ENCODE assay signal across 8 cellular contexts in the genomic region with DNA sequence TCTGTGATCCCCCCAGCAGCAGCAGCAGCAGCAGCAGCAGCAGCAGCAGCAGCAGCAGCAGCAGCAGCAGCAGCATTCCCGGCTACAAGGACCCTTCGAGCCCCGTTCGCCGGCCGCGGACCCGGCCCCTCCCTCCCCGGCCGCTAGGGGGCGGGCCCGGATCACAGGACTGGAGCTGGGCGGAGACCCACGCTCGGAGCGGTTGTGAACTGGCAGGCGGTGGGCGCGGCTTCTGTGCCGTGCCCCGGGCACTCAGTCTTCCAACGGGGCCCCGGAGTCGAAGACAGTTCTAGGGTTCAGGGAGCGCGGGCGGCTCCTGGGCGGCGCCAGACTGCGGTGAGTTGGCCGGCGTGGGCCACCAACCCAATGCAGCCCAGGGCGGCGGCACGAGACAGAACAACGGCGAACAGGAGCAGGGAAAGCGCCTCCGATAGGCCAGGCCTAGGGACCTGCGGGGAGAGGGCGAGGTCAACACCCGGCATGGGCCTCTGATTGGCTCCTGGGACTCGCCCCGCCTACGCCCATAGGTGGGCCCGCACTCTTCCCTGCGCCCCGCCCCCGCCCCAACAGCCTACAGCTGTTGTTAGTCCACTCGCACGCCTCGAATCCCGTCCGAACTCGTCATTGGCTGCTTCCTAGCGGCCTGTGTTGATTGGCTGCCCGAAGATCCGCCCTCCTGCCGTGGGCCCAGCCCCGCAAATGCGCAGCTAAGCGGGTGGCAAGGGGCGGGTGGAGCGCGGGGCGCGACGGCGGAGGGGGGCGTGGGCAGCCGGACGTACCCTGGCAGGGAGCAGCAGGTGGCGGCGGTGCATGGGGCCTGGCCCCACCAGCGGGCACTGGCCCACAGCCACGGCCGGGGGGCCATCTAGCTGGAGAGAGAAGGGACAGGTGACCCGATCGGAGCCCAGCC. TPM values are rescaled to one million over a fixed set of nuclear protein-coding genes. Genes with fewer than 3 reads are reported as not detected.
DNase-seq lines count a peak whose midpoint lies in the region; ATAC-seq and TF ChIP-seq lines count a peak whose summit lies in the region.

No MANE protein-coding gene starts in this region.

- intact Hi-C loops in PC-3 (cut with micrococcal nuclease), result loop anchor here (1.0 kb wide), 2 partner anchors 29 to 78 kb away; a partner anchor contains a TSS
- intact Hi-C loops in esophagus squamous epithelium (cut with DNase I), result no loop called here

- H3K36me3 ChIP-seq in PC-3 (ENCODE audit: low read depth, low read length) (no peaks in the 10 kb centered on the region), esophagus squamous epithelium (peaks cover 0 to 35% (median 5%) of the 10 kb centered on the region in 3 donors)

- peak; percentile 58; the same call in 1 of the 2 replicates for TF ChIP-seq RAD21 in Ishikawa (IDR thresholded peaks at IDR 0.05; ENCODE audit: low read depth)

- H3K79me2 ChIP-seq in PC-3 (ENCODE audit: low read length), result no peaks in the 10 kb centered on the region

- peak overlapping the region; percentile 27; the same call in 1 of the 2 replicates for H3K9ac ChIP-seq in PC-3 (ENCODE audit: low read length)

- H3K27ac ChIP-seq in PC-3 (ENCODE audit: low read length) (peak overlapping the region; percentile 37; the same call in 1 of the 2 replicates), esophagus squamous epithelium (peak overlapping the region; percentile 84 to 98 (median 96))

- TF ChIP-seq EP300 in Ishikawa (IDR thresholded peaks at IDR 0.05; ENCODE audit: borderline replicate concordance), result 0 out of 2 replicates have a peak, but pooled peaks have one; percentile 6

- TF ChIP-seq POLR2A in esophagus squamous epithelium (IDR thresholded peaks at IDR 0.05), result peak in 2 of 4 donors; percentile 41 to 46

- DNase-seq in DMS 273 (lab: John Stamatoyannopoulos, UW; ENCODE audit: unreplicated experiment) (peak; percentile 97), PC-3 (peak; percentile 93), esophagus squamous epithelium (lab: John Stamatoyannopoulos, UW) (peak; percentile 79), myocyte (ENCODE audit: low read depth) (peak; percentile 99)
- peak; percentile 94 to 95 for DNase-seq in activated T-cell treated with anti-CD3 and anti-CD28 coated beads, Interleukin-2, amount 50 U/mL, for 48 hours
- DNase-seq in stimulated activated CD8-positive, alpha-beta memory T cell treated with anti-CD3 and anti-CD28 coated beads, Interleukin-7, amount 100 ng/mL, for 4 hours (ENCODE audit: low read depth in 2 of 2), result peak; percentile 78 to 85

- peak overlapping the region; percentile 78 for H2AFZ ChIP-seq in PC-3 (ENCODE audit: low read length)

- 15 to 37% methylated on average over 2 to 9 of the region's 79 CpGs for whole genome bisulfite sequencing in esophagus squamous epithelium, 2 donors

- H3K27me3 ChIP-seq in PC-3 (ENCODE audit: low read length), result no peaks in the 10 kb centered on the region
- peaks cover 0 to 8% (median 0%) of the 10 kb centered on the region in 4 donors for H3K27me3 ChIP-seq in esophagus squamous epithelium

- peak; percentile 46 for ATAC-seq in GM21528 (IDR thresholded peaks at IDR 0.05; ENCODE audit: low FRiP score, unreplicated experiment)
- peak; percentile 60 for ATAC-seq in PC-3

- CTCF ChIA-PET in PC-3 (lab: Charles Lee), result interaction anchor here (0.5 to 2.4 kb wide), 10 partner anchors 8 to 171 kb away, joined by 3 to 19 read pairs (median 6); a partner anchor contains a TSS

- H3K4me3 ChIP-seq in PC-3 (ENCODE audit: low read length) (peak overlapping the region; percentile 72), esophagus squamous epithelium (peak overlapping the region; percentile 73 to 79 (median 77))

- H3K9me3 ChIP-seq in PC-3 (ENCODE audit: low read length) (no peaks in the 10 kb centered on the region), esophagus squamous epithelium (no peaks in the 10 kb centered on the region)

- peak overlapping the region; percentile 96 for H3K4me2 ChIP-seq in PC-3 (ENCODE audit: low read length)

- TF ChIP-seq CTCF in PC-3 (conservative IDR thresholded peaks at IDR 0.05; ENCODE audit: low read depth, low read length) (peak; percentile 78), esophagus squamous epithelium (IDR thresholded peaks at IDR 0.05) (peak; percentile 93 to 98 (median 97))

- no peaks in the 10 kb centered on the region for H4K20me1 ChIP-seq in PC-3 (ENCODE audit: low read length)

- H3K9me2 ChIP-seq in PC-3 (replicated peaks; ENCODE audit: low read length), result no peaks in the 10 kb centered on the region

- no peaks in the 10 kb centered on the region for H3F3A ChIP-seq in PC-3 (ENCODE audit: low read length, unreplicated experiment)

- POLR2A ChIA-PET in PC-3 (lab: Charles Lee; ENCODE audit: unreplicated experiment), result interaction anchor here (0.6 to 2.1 kb wide), 3 partner anchors 53 to 93 kb away, joined by 4 to 21 read pairs (median 13); a partner anchor contains a TSS

- peaks cover 29% of the 10 kb centered on the region; the same call in 1 of the 2 replicates for H3K4me1 ChIP-seq in PC-3 (ENCODE audit: insufficient read depth, low read length)
- H3K4me1 ChIP-seq in esophagus squamous epithelium, result peaks cover 25 to 48% (median 27%) of the 10 kb centered on the region in 3 donors

- BruUV-seq in PC-3 (replicated peaks; lab: Mats Ljungman, UMichigan), result no TSS peak

TF ChIP-seq in Ishikawa, 13 proteins besides CTCF, POLR2A, EP300 and RAD21:
- TF ChIP-seq, protein P1, sequence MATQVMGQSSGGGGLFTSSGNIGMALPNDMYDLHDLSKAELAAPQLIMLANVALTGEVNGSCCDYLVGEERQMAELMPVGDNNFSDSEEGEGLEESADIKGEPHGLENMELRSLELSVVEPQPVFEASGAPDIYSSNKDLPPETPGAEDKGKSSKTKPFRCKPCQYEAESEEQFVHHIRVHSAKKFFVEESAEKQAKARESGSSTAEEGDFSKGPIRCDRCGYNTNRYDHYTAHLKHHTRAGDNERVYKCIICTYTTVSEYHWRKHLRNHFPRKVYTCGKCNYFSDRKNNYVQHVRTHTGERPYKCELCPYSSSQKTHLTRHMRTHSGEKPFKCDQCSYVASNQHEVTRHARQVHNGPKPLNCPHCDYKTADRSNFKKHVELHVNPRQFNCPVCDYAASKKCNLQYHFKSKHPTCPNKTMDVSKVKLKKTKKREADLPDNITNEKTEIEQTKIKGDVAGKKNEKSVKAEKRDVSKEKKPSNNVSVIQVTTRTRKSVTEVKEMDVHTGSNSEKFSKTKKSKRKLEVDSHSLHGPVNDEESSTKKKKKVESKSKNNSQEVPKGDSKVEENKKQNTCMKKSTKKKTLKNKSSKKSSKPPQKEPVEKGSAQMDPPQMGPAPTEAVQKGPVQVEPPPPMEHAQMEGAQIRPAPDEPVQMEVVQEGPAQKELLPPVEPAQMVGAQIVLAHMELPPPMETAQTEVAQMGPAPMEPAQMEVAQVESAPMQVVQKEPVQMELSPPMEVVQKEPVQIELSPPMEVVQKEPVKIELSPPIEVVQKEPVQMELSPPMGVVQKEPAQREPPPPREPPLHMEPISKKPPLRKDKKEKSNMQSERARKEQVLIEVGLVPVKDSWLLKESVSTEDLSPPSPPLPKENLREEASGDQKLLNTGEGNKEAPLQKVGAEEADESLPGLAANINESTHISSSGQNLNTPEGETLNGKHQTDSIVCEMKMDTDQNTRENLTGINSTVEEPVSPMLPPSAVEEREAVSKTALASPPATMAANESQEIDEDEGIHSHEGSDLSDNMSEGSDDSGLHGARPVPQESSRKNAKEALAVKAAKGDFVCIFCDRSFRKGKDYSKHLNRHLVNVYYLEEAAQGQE (IDR thresholded peaks at IDR 0.05; ENCODE audit: low read depth), result no peak
- TF ChIP-seq CEBPB (IDR thresholded peaks at IDR 0.05) (no peak), YY1 (IDR thresholded peaks at IDR 0.05; ENCODE audit: low read depth) (no peak), TCF12 (IDR thresholded peaks at IDR 0.05; ENCODE audit: low read depth) (peak; percentile 22), CREB1 (IDR thresholded peaks at IDR 0.05; ENCODE audit: low read depth) (peak; percentile 30; the same call in 1 of the 2 replicates), TAF1 (IDR thresholded peaks at IDR 0.05; ENCODE audit: low read depth) (no peak; the same call in 1 of the 2 replicates), FOXM1 (IDR thresholded peaks at IDR 0.05; ENCODE audit: borderline replicate concordance, low read depth) (no peak), EGR1 (IDR thresholded peaks at IDR 0.05) (peak; percentile 60), ZBTB7A (IDR thresholded peaks at IDR 0.05; ENCODE audit: low read depth) (peak; percentile 85), NFIC (IDR thresholded peaks at IDR 0.05) (peak; percentile 29), TEAD4 (IDR thresholded peaks at IDR 0.05) (peak; percentile 21; the same call in 1 of the 2 replicates)
- TF ChIP-seq, protein P2, sequence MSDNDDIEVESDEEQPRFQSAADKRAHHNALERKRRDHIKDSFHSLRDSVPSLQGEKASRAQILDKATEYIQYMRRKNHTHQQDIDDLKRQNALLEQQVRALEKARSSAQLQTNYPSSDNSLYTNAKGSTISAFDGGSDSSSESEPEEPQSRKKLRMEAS (IDR thresholded peaks at IDR 0.05), result peak; percentile 86
- TF ChIP-seq, protein P3, sequence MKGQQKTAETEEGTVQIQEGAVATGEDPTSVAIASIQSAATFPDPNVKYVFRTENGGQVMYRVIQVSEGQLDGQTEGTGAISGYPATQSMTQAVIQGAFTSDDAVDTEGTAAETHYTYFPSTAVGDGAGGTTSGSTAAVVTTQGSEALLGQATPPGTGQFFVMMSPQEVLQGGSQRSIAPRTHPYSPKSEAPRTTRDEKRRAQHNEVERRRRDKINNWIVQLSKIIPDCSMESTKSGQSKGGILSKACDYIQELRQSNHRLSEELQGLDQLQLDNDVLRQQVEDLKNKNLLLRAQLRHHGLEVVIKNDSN (IDR thresholded peaks at IDR 0.05), result no peak; the same call in 1 of the 2 replicates

RNA-seq across cellular contexts. Expression of a gene that starts 1.4 kb away (rescaled TPM):
- total RNA-seq in PC-3 (2014; rRNA removed), result 9.3 and 13.6 TPM in 2 replicates
- 10 to 100 TPM in 2 of 4 donors, 1 to 10 TPM in 2; 5.8 to 13.5 (median 10.1) TPM for total RNA-seq in esophagus squamous epithelium
- total RNA-seq in myocyte, result 13.0 and 17.6 TPM in 2 replicates
- 8.8 TPM for polyA plus RNA-seq in myocyte (2012)

RNA-seq across cellular contexts. Expression of a gene that starts 11.8 kb away (rescaled TPM):
- total RNA-seq in PC-3 (2014; rRNA removed) (18.3 and 18.9 TPM in 2 replicates), esophagus squamous epithelium (10 to 100 TPM; 15.8 to 36.6 (median 17.2) TPM), myocyte (907 and 1,143 TPM in 2 replicates)
- 359 TPM for polyA plus RNA-seq in myocyte (2012)

RNA-seq across cellular contexts. Expression of a gene that starts 22.2 kb away (rescaled TPM):
- total RNA-seq in PC-3 (2014; rRNA removed) (34.9 and 50.3 TPM in 2 replicates), esophagus squamous epithelium (10 to 100 TPM in 3 of 4 donors, 1 to 10 TPM in 1; 9.1 to 32.2 (median 23.5) TPM), myocyte (60.2 and 62.3 TPM in 2 replicates)
- 59.1 TPM for polyA plus RNA-seq in myocyte (2012)

RNA-seq across cellular contexts. Expression of a gene that starts 37.2 kb away (rescaled TPM):
- total RNA-seq in PC-3 (2014; rRNA removed), result not detected in 2 replicates
- not detected for total RNA-seq in esophagus squamous epithelium
- total RNA-seq in myocyte, result not detected in 2 replicates
- polyA plus RNA-seq in myocyte (2012), result not detected

RNA-seq across cellular contexts. Expression of a gene that starts 39.8 kb away (rescaled TPM):
- total RNA-seq in PC-3 (2014; rRNA removed), result 12.8 and 16.1 TPM in 2 replicates
- total RNA-seq in esophagus squamous epithelium, result 10 to 100 TPM; 16.0 to 37.2 (median 25.9) TPM
- 9.0 TPM in 2 replicates for total RNA-seq in myocyte
- polyA plus RNA-seq in myocyte (2012), result 6.8 TPM

Comparison
In these comparisons a context has a peak if more than half of its experiments do, and no peak if none do; other contexts are left out.
1. Peak in every context shown above with its lines: DNase-seq, ATAC-seq, H3K4me3 ChIP-seq and H3K27ac ChIP-seq.
2. RNA of a gene that starts 11.8 kb away (total RNA-seq): 907 to 1,143 TPM in myocyte; 18.3 to 18.9 TPM in PC-3 and 15.8 to 36.6 TPM in esophagus squamous epithelium; every median in the first group is over 10 times any median in the second.